Comparison of ENCODE assay signal across 1 cellular context in the genomic region with DNA sequence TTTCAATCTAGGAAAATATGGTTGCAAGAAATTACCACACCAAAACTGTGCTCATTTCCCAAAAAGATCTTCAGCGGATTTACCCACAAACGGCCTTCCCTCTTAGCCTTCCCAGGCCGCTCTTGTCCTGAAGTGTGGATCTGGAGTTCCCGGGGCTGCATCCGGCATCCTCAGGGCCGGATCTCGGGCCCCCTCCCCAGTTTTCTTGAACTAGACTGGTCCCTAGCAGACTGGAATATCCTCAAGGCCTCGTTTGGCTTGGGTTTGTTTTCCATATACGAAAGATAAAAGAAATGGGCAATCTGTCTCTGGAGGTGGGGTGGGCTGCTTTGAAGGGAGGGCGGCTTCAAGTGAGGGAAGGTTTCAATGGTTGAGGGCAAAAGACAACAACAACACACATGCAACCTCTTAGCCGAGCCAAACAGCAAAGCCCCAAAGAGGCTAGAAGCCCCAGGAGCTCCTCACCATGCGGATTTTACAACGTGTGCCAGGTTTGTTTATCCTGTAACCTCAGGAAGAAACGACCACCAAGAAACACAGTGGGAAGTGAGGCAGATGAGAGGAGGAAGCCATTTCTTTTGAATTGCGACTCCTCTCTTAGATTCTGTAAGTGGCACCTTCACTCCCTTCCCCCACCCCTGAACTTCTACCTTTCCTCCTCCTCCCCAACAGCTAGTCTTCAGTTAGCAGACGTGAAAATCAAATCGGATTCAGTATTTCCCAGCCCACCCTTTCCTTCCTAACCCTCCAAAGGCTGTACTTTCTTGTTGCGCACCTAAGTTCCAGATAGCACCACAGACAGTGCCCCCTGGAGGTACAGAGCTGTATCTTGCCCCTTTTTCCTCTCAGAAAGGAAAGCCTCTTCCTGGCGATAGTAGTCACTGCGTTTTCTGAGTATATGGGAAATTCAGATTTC.
TF ChIP-seq lines count a peak whose summit lies in the region.

No MANE protein-coding gene starts in this region.

TF ChIP-seq in liver, 16 proteins besides CTCF, POLR2A, EP300 and RAD21 (continued from another document):
- no peak for TF ChIP-seq MAX (IDR thresholded peaks at IDR 0.05)
- no peak for TF ChIP-seq FOXA2 (IDR thresholded peaks at IDR 0.05)
- TF ChIP-seq FOXA1 (IDR thresholded peaks at IDR 0.05) = no peak
- TF ChIP-seq SP1 (IDR thresholded peaks at IDR 0.05) = no peak
- no peak for TF ChIP-seq NR2F2 (IDR thresholded peaks at IDR 0.05)
- no peak for TF ChIP-seq HNF4G (IDR thresholded peaks at IDR 0.05)
- TF ChIP-seq GABPA (IDR thresholded peaks at IDR 0.05 in 1 of 2, conservative IDR thresholded peaks at IDR 0.05 in 1 of 2) = no peak
